Comparison of ENCODE assay signal across 30 cellular contexts in genomic region chr2:194999771-195000170, GRCh38.
"Had no signal": no experiment of that assay in that cellular context is flagged by ENCODE, and none has a peak within 500 bp of the region (broad histone marks: within the 10 kb centered on the region; RNA-seq: fewer than 3 reads in every experiment).

No MANE protein-coding gene starts in this region.

- H3K36me3 Mint-ChIP-seq: activated naive CD8-positive, alpha-beta T cell had no signal

- H3K4me3 Mint-ChIP-seq: activated B cell treated with CpG ODN at 0.5 μM for 24 hours; activated CD8-positive, alpha-beta T cell treated with anti-CD3 and anti-CD28 coated beads for 36 hours; activated naive CD8-positive, alpha-beta T cell; activated T-cell treated with anti-CD3 and anti-CD28 coated beads, Interleukin-2, amount 50 U/mL, for 4 hours; activated T-helper 17 cell treated with anti-CD3 and anti-CD28 coated beads, Interleukin-2, amount 50 U/mL, for 72 hours; central memory CD8-positive, alpha-beta T cell; dendritic cell treated with granulocyte-macrophage colony-stimulating factor and Interleukin-4, amounts not matched to agents 40 ng/mL and 50 ng/mL, for 4 days; effector memory CD8-positive, alpha-beta T cell; T-helper 17 cell; T-helper 2 cell treated with Interferon-gamma antibody and Interleukin-4, amounts not matched to agents 5 μg/mL and 100 μg/mL, for 36 hours had no signal

- H3K4me1 Mint-ChIP-seq: activated B cell treated with CpG ODN at 0.5 μM for 24 hours; activated T-helper 17 cell treated with anti-CD3 and anti-CD28 coated beads, Interleukin-2, amount 50 U/mL, for 72 hours; central memory CD8-positive, alpha-beta T cell; T-helper 17 cell had no signal

- ATAC-seq: activated CD4-positive, CD25-positive, alpha-beta regulatory T cell treated with anti-CD3 and anti-CD28 coated beads, Interleukin-2, amount 50 U/mL, for 24 hours; activated CD8-positive, alpha-beta T cell treated with anti-CD3 and anti-CD28 coated beads for 36 hours; activated T-cell treated with anti-CD3 and anti-CD28 coated beads, Interleukin-2, amount 50 U/mL, for 4 hours; activated T-helper 17 cell treated with anti-CD3 and anti-CD28 coated beads, Interleukin-2, amount 50 U/mL, for 72 hours; effector memory CD8-positive, alpha-beta T cell; gastroesophageal sphincter; T-helper 17 cell had no signal

- H3K27ac Mint-ChIP-seq: activated B cell treated with CpG ODN at 0.5 μM for 24 hours; activated CD8-positive, alpha-beta T cell treated with anti-CD3 and anti-CD28 coated beads for 36 hours; activated naive CD8-positive, alpha-beta T cell; activated T-helper 17 cell treated with anti-CD3 and anti-CD28 coated beads, Interleukin-2, amount 50 U/mL, for 72 hours; dendritic cell treated with granulocyte-macrophage colony-stimulating factor and Interleukin-4, amounts not matched to agents 40 ng/mL and 50 ng/mL, for 4 days; effector memory CD8-positive, alpha-beta T cell; T-helper 17 cell; T-helper 2 cell treated with Interferon-gamma antibody and Interleukin-4, amounts not matched to agents 5 μg/mL and 100 μg/mL, for 36 hours had no signal

- DNase-seq: activated B cell treated with CpG ODN at 0.5 μM for 24 hours; activated CD4-positive, alpha-beta T cell treated with anti-CD3 and anti-CD28 coated beads for 48 hours; activated CD4-positive, alpha-beta T cell treated with anti-CD3 and anti-CD28 coated beads, Interleukin-2, amount 50 U/mL, for 1 hour; activated CD4-positive, alpha-beta T cell treated with anti-CD3 and anti-CD28 coated beads, Interleukin-2, amount 50 U/mL, for 48 hours; activated CD8-positive, alpha-beta memory T cell treated with anti-CD3 and anti-CD28 coated beads for 24 hours; activated CD8-positive, alpha-beta T cell treated with anti-CD3 and anti-CD28 coated beads for 36 hours; activated effector memory CD4-positive, alpha-beta T cell treated with Interleukin-2 at 50 U/mL for 16 hours; activated gamma-delta T cell treated with Interleukin-2 at 50 U/mL for 16 hours; activated naive CD4-positive, alpha-beta T cell treated with anti-CD3 and anti-CD28 coated beads, Interleukin-2, amount 50 U/mL, for 16 hours; activated naive CD4-positive, alpha-beta T cell treated with Interleukin-2 at 50 U/mL for 16 hours; activated T-cell treated with anti-CD3 and anti-CD28 coated beads, Interleukin-2, amount 50 U/mL, for 4 hours; amniotic stem cell; anterior cingulate cortex; brain microvascular endothelial cell; dorsolateral prefrontal cortex; effector CD4-positive, alpha-beta T cell; effector memory CD8-positive, alpha-beta T cell; erythroblast; foreskin melanocyte; T-helper 1 cell; T-helper 17 cell; T1000; WERI-Rb-1 had no signal

- H3K9me3 Mint-ChIP-seq: activated B cell treated with CpG ODN at 0.5 μM for 24 hours; activated CD8-positive, alpha-beta T cell treated with anti-CD3 and anti-CD28 coated beads for 36 hours; activated T-cell treated with anti-CD3 and anti-CD28 coated beads, Interleukin-2, amount 50 U/mL, for 4 hours; activated T-helper 17 cell treated with anti-CD3 and anti-CD28 coated beads, Interleukin-2, amount 50 U/mL, for 72 hours; central memory CD8-positive, alpha-beta T cell; dendritic cell treated with granulocyte-macrophage colony-stimulating factor and Interleukin-4, amounts not matched to agents 40 ng/mL and 50 ng/mL, for 4 days; effector memory CD8-positive, alpha-beta T cell; T-helper 2 cell treated with Interferon-gamma antibody and Interleukin-4, amounts not matched to agents 5 μg/mL and 100 μg/mL, for 36 hours had no signal

- H3K27me3 Mint-ChIP-seq: activated B cell treated with CpG ODN at 0.5 μM for 24 hours; dendritic cell treated with granulocyte-macrophage colony-stimulating factor and Interleukin-4, amounts not matched to agents 40 ng/mL and 50 ng/mL, for 4 days; effector memory CD8-positive, alpha-beta T cell had no signal
